8 cellular contexts compared by ENCODE assay signal in genomic region chr6:36885461-36886401, GRCh38. TPM values are rescaled to one million over a fixed set of nuclear protein-coding genes. Genes with fewer than 3 reads are reported as not detected.
DNase-seq lines count a peak whose midpoint lies in the region; ATAC-seq and TF ChIP-seq lines count a peak whose summit lies in the region.

A gene with protein sequence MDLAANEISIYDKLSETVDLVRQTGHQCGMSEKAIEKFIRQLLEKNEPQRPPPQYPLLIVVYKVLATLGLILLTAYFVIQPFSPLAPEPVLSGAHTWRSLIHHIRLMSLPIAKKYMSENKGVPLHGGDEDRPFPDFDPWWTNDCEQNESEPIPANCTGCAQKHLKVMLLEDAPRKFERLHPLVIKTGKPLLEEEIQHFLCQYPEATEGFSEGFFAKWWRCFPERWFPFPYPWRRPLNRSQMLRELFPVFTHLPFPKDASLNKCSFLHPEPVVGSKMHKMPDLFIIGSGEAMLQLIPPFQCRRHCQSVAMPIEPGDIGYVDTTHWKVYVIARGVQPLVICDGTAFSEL (plus strand): TSS chr6:36885952. CDS start chr6:36899445, 13,493 bp downstream.

- H3F3A ChIP-seq in PC-3 (ENCODE audit: low read length, unreplicated experiment): no peaks in the 10 kb centered on the region

- H3K27me3 ChIP-seq in PC-3 (ENCODE audit: low read length): no peaks in the 10 kb centered on the region

- peak within 1 kb of the TSS; percentile 88 for H3K4me2 ChIP-seq in PC-3 (ENCODE audit: low read length)

- H3K9me3 ChIP-seq in PC-3 (ENCODE audit: low read length): no peaks in the 10 kb centered on the region

- H3K4me1 ChIP-seq in PC-3 (ENCODE audit: insufficient read depth, low read length): peaks cover 11% of the 10 kb centered on the region

- TF ChIP-seq CTCF in PC-3 (conservative IDR thresholded peaks at IDR 0.05; ENCODE audit: low read depth, low read length): peak; percentile 86

- no peaks in the 10 kb centered on the region for H3K9me2 ChIP-seq in PC-3 (replicated peaks; ENCODE audit: low read length)

- no peaks in the 10 kb centered on the region for H4K20me1 ChIP-seq in PC-3 (ENCODE audit: low read length)

- peak within 1 kb of the TSS; percentile 86 for H2AFZ ChIP-seq in PC-3 (ENCODE audit: low read length)

- peak within 1 kb of the TSS; percentile 88 for H3K9ac ChIP-seq in PC-3 (ENCODE audit: low read length)

- DNase-seq in DMS79 (lab: John Stamatoyannopoulos, UW) (peak; percentile 97), PC-3 (peak; percentile 98), activated T-cell treated with anti-CD3 and anti-CD28 coated beads for 48 hours (ENCODE audit: low read depth) (peak; percentile 93), epithelial cell of prostate (ENCODE audit: low read depth, low spot score) (peak; percentile 83), mucosa of gallbladder (ENCODE audit: low spot score) (peak; percentile 97)
- peak; percentile 99 for DNase-seq in Jurkat, Clone E6-1 (ENCODE audit: low read depth, low spot score)
- peak; percentile 92 to 96 for DNase-seq in stimulated activated CD8-positive, alpha-beta memory T cell treated with anti-CD3 and anti-CD28 coated beads, Interleukin-4, amount 100 ng/mL, for 4 hours (ENCODE audit: low read depth in 2 of 2, low spot score in 1 of 2)

- POLR2A ChIA-PET in PC-3 (lab: Charles Lee; ENCODE audit: unreplicated experiment): interaction anchor here (0.6 kb wide), 1 partner anchor 406 kb away, joined by 4 read pairs; no protein-coding TSS in a partner anchor

- BruUV-seq in PC-3 (replicated peaks; lab: Mats Ljungman, UMichigan): TSS peak; percentile 55

- 0 out of 2 replicates have a peak within 1 kb of the TSS, but pooled peaks have one; percentile 10 for H3K27ac ChIP-seq in PC-3 (ENCODE audit: low read length)
- peak within 1 kb of the TSS; percentile 50 for H3K27ac ChIP-seq in epithelial cell of prostate

- intact Hi-C loops in PC-3 (cut with micrococcal nuclease): loop anchor here (1.0 to 10.0 kb wide), 5 partner anchors 11 to 319 kb away; partner anchors contain the start of genes MTCH1 and PPIL1

- ATAC-seq in GM21619 (IDR thresholded peaks at IDR 0.05; ENCODE audit: unreplicated experiment): peak; percentile 95
- peak; percentile 100 for ATAC-seq in PC-3

- no peaks in the 10 kb centered on the region for H3K36me3 ChIP-seq in PC-3 (ENCODE audit: low read depth, low read length)

- peak within 1 kb of the TSS; percentile 56 for H3K4me3 ChIP-seq in Jurkat, Clone E6-1 (ENCODE audit: low read length)
- H3K4me3 ChIP-seq in PC-3 (ENCODE audit: low read length): peak within 1 kb of the TSS; percentile 80

- CTCF ChIA-PET in PC-3 (lab: Charles Lee): interaction anchor here (0.6 to 1.7 kb wide), 3 partner anchors 11 to 132 kb away, joined by 3 to 19 read pairs (median 4); partner anchors contain the start of gene PPIL1

- peaks cover 27% of the 10 kb centered on the region for H3K79me2 ChIP-seq in PC-3 (ENCODE audit: low read length)

RNA-seq across cellular contexts. Expression of the gene that starts here (rescaled TPM):
- polyA plus RNA-seq in Jurkat, Clone E6-1 (2012; ENCODE audit: insufficient read depth, insufficient read length): 42.2 TPM
- total RNA-seq in PC-3 (2014; rRNA removed): 23.2 and 27.8 TPM in 2 replicates
- 69.9 TPM for total RNA-seq in mucosa of gallbladder

Comparison
In these comparisons a context has a peak if more than half of its experiments do, and no peak if none do; other contexts are left out.
1. Peak in every context shown above with its lines: DNase-seq, ATAC-seq, H3K4me3 ChIP-seq and H3K27ac ChIP-seq.